22 cellular contexts compared by ENCODE assay signal in the genomic region with DNA sequence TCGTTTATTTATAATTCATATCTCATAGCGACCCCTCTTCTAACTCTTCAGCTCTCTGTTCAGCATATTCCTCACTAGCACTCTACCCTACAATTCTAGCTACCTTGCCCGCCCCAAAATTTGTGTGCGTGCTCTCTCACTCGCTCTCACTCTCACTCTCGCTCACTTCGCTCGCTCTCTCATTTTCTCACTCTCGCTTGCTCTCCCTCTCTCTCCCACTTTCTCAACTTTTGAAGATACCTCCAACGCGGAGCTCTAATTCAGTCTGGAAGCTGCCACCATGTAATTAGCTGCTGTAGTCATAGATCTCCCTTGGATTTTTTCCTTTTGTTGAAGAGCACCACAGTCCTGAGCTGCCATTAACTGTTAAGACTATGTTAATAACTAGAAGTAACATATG. TPM values are rescaled to one million over a fixed set of nuclear protein-coding genes. Genes with fewer than 3 reads are reported as not detected.
DNase-seq lines count a peak whose midpoint lies in the region; ATAC-seq and TF ChIP-seq lines count a peak whose summit lies in the region.
"Had no signal": no experiment of that assay in that cellular context is flagged by ENCODE, and none has a peak within 500 bp of the region (broad histone marks: within the 10 kb centered on the region; RNA-seq: fewer than 3 reads in every experiment).

No MANE protein-coding gene starts in this region.

- H3K4me3 ChIP-seq in SJCRH30 = no peak overlapping the region
- H3K4me3 ChIP-seq: BLaER1, GM12878, PC-9, SK-N-MC had no signal

- H3K36me3 Mint-ChIP-seq in H9 (ENCODE audit: insufficient read depth in 1 of 3, low read depth in 3 of 3) (peaks cover 6 to 32% (median 31%) of the 10 kb centered on the region in 3 experiments; a peak in 5 of 7 replicates), glutamatergic neuron (ENCODE audit: unreplicated experiment) (peaks cover 4% of the 10 kb centered on the region), progenitor cell of endocrine pancreas (ENCODE audit: insufficient read depth) (peaks cover 20% of the 10 kb centered on the region)
- H3K36me3 Mint-ChIP-seq in stimulated activated naive B cell treated with anti-CD40 and anti-IgM and Interleukin-4, amounts not matched to agents 10 μg/mL and 1 μg/mL and 100 μg/mL, for 72 hours = peaks cover 25 to 36% of the 10 kb centered on the region in 2 donors

- H3K4me3 Mint-ChIP-seq in H9 = no peak overlapping the region
- H3K4me3 Mint-ChIP-seq in glutamatergic neuron (ENCODE audit: unreplicated experiment) = peak overlapping the region; percentile 5
- H3K4me3 Mint-ChIP-seq in progenitor cell of endocrine pancreas (ENCODE audit: low read depth) = no peak overlapping the region
- H3K4me3 Mint-ChIP-seq in stimulated activated naive B cell treated with anti-CD40 and anti-IgM and Interleukin-4, amounts not matched to agents 10 μg/mL and 1 μg/mL and 100 μg/mL, for 72 hours = no peak overlapping the region
- H3K4me3 Mint-ChIP-seq: CD4-positive, alpha-beta T cell had no signal

- H3K27me3 Mint-ChIP-seq in H9 (ENCODE audit: low read depth) (no peaks in the 10 kb centered on the region), glutamatergic neuron (ENCODE audit: unreplicated experiment) (peaks cover 2% of the 10 kb centered on the region), progenitor cell of endocrine pancreas (no peaks in the 10 kb centered on the region)
- H3K27me3 Mint-ChIP-seq in stimulated activated naive B cell treated with anti-CD40 and anti-IgM and Interleukin-4, amounts not matched to agents 10 μg/mL and 1 μg/mL and 100 μg/mL, for 72 hours = no peaks in the 10 kb centered on the region
- H3K27me3 Mint-ChIP-seq: CD4-positive, alpha-beta T cell had no signal

- no peak overlapping the region for H3K56ac ChIP-seq in H9 (ENCODE audit: insufficient read length, low read depth, low read length)

- H3K4me1 ChIP-seq in H9 (ENCODE audit: insufficient read depth, low read length) (no peaks in the 10 kb centered on the region), SJCRH30 (peaks cover 41% of the 10 kb centered on the region)
- H3K4me1 ChIP-seq: BLaER1 had no signal

- H3K9me3 ChIP-seq in H9 (ENCODE audit: control insufficient read depth, low read depth, low read length) (no peaks in the 10 kb centered on the region), SJCRH30 (replicated peaks) (no peaks in the 10 kb centered on the region)
- H3K9me3 ChIP-seq: BLaER1 had no signal

- no peak overlapping the region for H4K5ac ChIP-seq in H9 (ENCODE audit: insufficient read length, low read depth, low read length)

- H3K4me1 Mint-ChIP-seq in H9 = peaks cover 5 to 7% of the 10 kb centered on the region in 2 experiments
- H3K4me1 Mint-ChIP-seq in glutamatergic neuron (ENCODE audit: low read depth, unreplicated experiment) = peaks cover 27% of the 10 kb centered on the region
- H3K4me1 Mint-ChIP-seq in progenitor cell of endocrine pancreas (ENCODE audit: low read depth) = no peaks in the 10 kb centered on the region
- peaks cover 1 to 4% of the 10 kb centered on the region in 2 donors for H3K4me1 Mint-ChIP-seq in stimulated activated naive B cell treated with anti-CD40 and anti-IgM and Interleukin-4, amounts not matched to agents 10 μg/mL and 1 μg/mL and 100 μg/mL, for 72 hours

- H2BK15ac ChIP-seq in H9 (ENCODE audit: low read depth, low read length) = no peak overlapping the region

- H2AK5ac ChIP-seq in H9 (ENCODE audit: insufficient read length, low read length) = no peak overlapping the region

- H3K23ac ChIP-seq in H9 (ENCODE audit: insufficient read length, low read depth, low read length) = no peak overlapping the region

- H3K9me3 Mint-ChIP-seq in H9 (no peaks in the 10 kb centered on the region), glutamatergic neuron (ENCODE audit: unreplicated experiment) (no peaks in the 10 kb centered on the region), progenitor cell of endocrine pancreas (ENCODE audit: low read depth) (no peaks in the 10 kb centered on the region)
- H3K9me3 Mint-ChIP-seq in stimulated activated naive B cell treated with anti-CD40 and anti-IgM and Interleukin-4, amounts not matched to agents 10 μg/mL and 1 μg/mL and 100 μg/mL, for 72 hours = no peaks in the 10 kb centered on the region
- H3K9me3 Mint-ChIP-seq: CD4-positive, alpha-beta T cell had no signal

- H3K27ac Mint-ChIP-seq in H9 = peak overlapping the region; percentile 18 to 64 (median 38); a peak in 5 of 7 replicates
- peak overlapping the region; percentile 4 for H3K27ac Mint-ChIP-seq in glutamatergic neuron (ENCODE audit: unreplicated experiment)
- peak overlapping the region; percentile 0 for H3K27ac Mint-ChIP-seq in progenitor cell of endocrine pancreas
- H3K27ac Mint-ChIP-seq in stimulated activated naive B cell treated with anti-CD40 and anti-IgM and Interleukin-4, amounts not matched to agents 10 μg/mL and 1 μg/mL and 100 μg/mL, for 72 hours = no peak overlapping the region
- H3K27ac Mint-ChIP-seq: CD4-positive, alpha-beta T cell had no signal

- peaks cover 28% of the 10 kb centered on the region for H3K36me3 ChIP-seq in SJCRH30

- no peak overlapping the region for H2AFZ ChIP-seq in H9 (ENCODE audit: low read length)
- H2AFZ ChIP-seq: PC-9 had no signal

- no peaks in the 10 kb centered on the region for H3K79me1 ChIP-seq in H9 (ENCODE audit: insufficient read depth, low read depth, low read length, poor library complexity, severe bottlenecking)

- H3K23me2 ChIP-seq in H9 (ENCODE audit: insufficient read length, low read depth, low read length, poor library complexity, severe bottlenecking) = no peaks in the 10 kb centered on the region

- no peaks in the 10 kb centered on the region for H3K27me3 ChIP-seq in H9 (ENCODE audit: insufficient read depth, low read length)
- H3K27me3 ChIP-seq in SJCRH30 = no peaks in the 10 kb centered on the region
- H3K27me3 ChIP-seq: BLaER1 had no signal

- H2BK20ac ChIP-seq in H9 (ENCODE audit: low read depth, low read length, poor library complexity, severe bottlenecking) = no peak overlapping the region

- no peak overlapping the region for H2BK12ac ChIP-seq in H9 (ENCODE audit: insufficient read length, low read depth, low read length)

- H3K9ac ChIP-seq in H9 (ENCODE audit: extremely low read depth, insufficient read length, low read length) = no peak overlapping the region
- H3K9ac ChIP-seq: BLaER1 had no signal

- H4K20me1 ChIP-seq in H9 (ENCODE audit: control insufficient read depth, insufficient read depth, insufficient read length) = no peaks in the 10 kb centered on the region
- H4K20me1 ChIP-seq: BLaER1 had no signal

- no peak overlapping the region for H3K4me2 ChIP-seq in H9 (ENCODE audit: insufficient read depth, insufficient read length, low read length)
- H3K4me2 ChIP-seq: BLaER1, PC-9 had no signal

- WGBS in H9 (ENCODE audit: extremely low coverage, insufficient read length, low lambda C conversion rate) = 100% methylated on average over 6 of the region's 11 CpGs

- H4K8ac ChIP-seq in H9 (replicated peaks; ENCODE audit: insufficient read length, low read depth, low read length) = no peak overlapping the region

- H3K18ac ChIP-seq in H9 (ENCODE audit: insufficient read length, low read depth, low read length) = no peak overlapping the region

- H3K79me2 ChIP-seq in H9 (ENCODE audit: insufficient read depth, low read length) = no peaks in the 10 kb centered on the region

- no peak overlapping the region for H3T11ph ChIP-seq in H9 (ENCODE audit: low read length)

- H3K4ac ChIP-seq in H9 (ENCODE audit: low read depth, low read length) = no peak overlapping the region

- H3K14ac ChIP-seq in H9 (ENCODE audit: insufficient read depth, low read length) = no peak overlapping the region

- no peak overlapping the region for H2BK5ac ChIP-seq in H9 (ENCODE audit: insufficient read length, low read length)

- ATAC-seq in GM18517 (IDR thresholded peaks at IDR 0.05; ENCODE audit: unreplicated experiment) = no peak
- no peak for ATAC-seq in stimulated activated naive B cell treated with anti-CD40 and anti-IgM and Interleukin-4, amounts not matched to agents 10 μg/mL and 1 μg/mL and 100 μg/mL, for 72 hours (replicated peaks)
- ATAC-seq: GM12878 had no signal

- no peak overlapping the region for H4K91ac ChIP-seq in H9 (ENCODE audit: insufficient read length, low read depth, low read length)

- H3K27ac ChIP-seq in H9 (ENCODE audit: insufficient read length, low read depth, low read length) = no peak overlapping the region
- peak overlapping the region; percentile 33; the same call in 1 of the 2 replicates for H3K27ac ChIP-seq in SJCRH30
- H3K27ac ChIP-seq: BLaER1, PC-9 had no signal

- TF ChIP-seq CTCF in H9 (conservative IDR thresholded peaks at IDR 0.05) (no peak), glutamatergic neuron (IDR thresholded peaks at IDR 0.05; ENCODE audit: partially characterized antibody, unreplicated experiment) (no peak), progenitor cell of endocrine pancreas (IDR thresholded peaks at IDR 0.05; ENCODE audit: unreplicated experiment) (no peak)

- H2BK120ac ChIP-seq in H9 (ENCODE audit: low read depth, low read length, poor library complexity, severe bottlenecking) = no peak overlapping the region

- DNase-seq in H9 = no peak
- DNase-seq in SJCRH30 = no peak
- no peak for DNase-seq in glutamatergic neuron
- no peak for DNase-seq in progenitor cell of endocrine pancreas (ENCODE audit: low spot score, unreplicated experiment)
- DNase-seq in COLO829 (ENCODE audit: low spot score) = no peak
- DNase-seq in stimulated activated naive B cell treated with anti-CD40 and anti-IgM and Interleukin-4, amounts not matched to agents 10 μg/mL and 1 μg/mL and 100 μg/mL, for 72 hours = no peak
- DNase-seq: CD4-positive, alpha-beta T cell; DND-41; Karpas-422; NCI-H1694 treated with DMSO at 0.1 percent for 48 hours; NCI-H2081 treated with DMSO at 0.1 percent for 48 hours; NCI-H2171 treated with DMSO at 0.1 percent for 48 hours; NCI-H446 treated with DMSO at 0.1 percent for 48 hours; NCI-H526 treated with DMSO at 0.1 percent for 48 hours; PC-9; RPMI8226; SHP77 had no signal

RNA-seq across cellular contexts. Expression of a gene that starts 30.4 kb away (rescaled TPM):
- total RNA-seq in H9 (2021) = 0.87 and 1.0 TPM in 2 replicates
- 0.68 and 1.7 TPM in 2 replicates for total RNA-seq in SJCRH30 (2014; rRNA removed; shearing (Covaris generic))
- total RNA-seq in glutamatergic neuron (ENCODE audit: unreplicated experiment) = 3.8 TPM
- 2.9 and 3.4 TPM in 2 replicates for total RNA-seq in progenitor cell of endocrine pancreas
- total RNA-seq: M059J had no signal
